ENCODE assay signal across 1 cellular context in the genomic region with DNA sequence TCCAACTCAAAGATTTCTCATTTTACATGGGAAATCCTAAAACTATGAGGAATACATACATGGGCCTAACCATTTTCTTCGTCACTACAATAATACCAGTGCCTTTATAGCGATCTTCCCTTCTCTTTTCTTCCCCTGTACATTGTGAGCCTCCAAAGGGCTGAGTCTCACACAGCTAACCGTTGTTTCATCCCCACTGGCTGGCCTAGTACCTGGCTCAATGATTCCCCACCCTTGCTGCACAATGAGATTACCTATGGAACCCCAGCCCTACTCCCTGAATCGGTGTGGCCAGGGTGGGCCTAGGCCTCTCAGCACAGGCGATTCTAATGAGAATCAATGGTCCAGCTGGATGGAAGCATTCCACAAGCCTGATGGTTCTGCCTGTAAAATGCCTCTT.
TF ChIP-seq lines count a peak whose summit lies in the region.

No MANE protein-coding gene starts in this region.

TF ChIP-seq in A549, 52 proteins besides CTCF, POLR2A, EP300 and RAD21 (continued from another document):
- TF ChIP-seq ELK1 (IDR thresholded peaks at IDR 0.05; ENCODE audit: low read depth, low read length), result no peak
- TF ChIP-seq HMGXB4 (CRISPR knock-in tag; IDR thresholded peaks at IDR 0.05; ENCODE audit: borderline replicate concordance), result no peak
- no peak for TF ChIP-seq GATA3 (IDR thresholded peaks at IDR 0.05; ENCODE audit: borderline replicate concordance)
- TF ChIP-seq, protein P1, sequence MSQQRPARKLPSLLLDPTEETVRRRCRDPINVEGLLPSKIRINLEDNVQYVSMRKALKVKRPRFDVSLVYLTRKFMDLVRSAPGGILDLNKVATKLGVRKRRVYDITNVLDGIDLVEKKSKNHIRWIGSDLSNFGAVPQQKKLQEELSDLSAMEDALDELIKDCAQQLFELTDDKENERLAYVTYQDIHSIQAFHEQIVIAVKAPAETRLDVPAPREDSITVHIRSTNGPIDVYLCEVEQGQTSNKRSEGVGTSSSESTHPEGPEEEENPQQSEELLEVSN (IDR thresholded peaks at IDR 0.05; ENCODE audit: borderline replicate concordance, low read depth), result no peak
- TF ChIP-seq, protein P2, sequence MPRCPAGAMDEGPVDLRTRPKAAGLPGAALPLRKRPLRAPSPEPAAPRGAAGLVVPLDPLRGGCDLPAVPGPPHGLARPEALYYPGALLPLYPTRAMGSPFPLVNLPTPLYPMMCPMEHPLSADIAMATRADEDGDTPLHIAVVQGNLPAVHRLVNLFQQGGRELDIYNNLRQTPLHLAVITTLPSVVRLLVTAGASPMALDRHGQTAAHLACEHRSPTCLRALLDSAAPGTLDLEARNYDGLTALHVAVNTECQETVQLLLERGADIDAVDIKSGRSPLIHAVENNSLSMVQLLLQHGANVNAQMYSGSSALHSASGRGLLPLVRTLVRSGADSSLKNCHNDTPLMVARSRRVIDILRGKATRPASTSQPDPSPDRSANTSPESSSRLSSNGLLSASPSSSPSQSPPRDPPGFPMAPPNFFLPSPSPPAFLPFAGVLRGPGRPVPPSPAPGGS (IDR thresholded peaks at IDR 0.05), result no peak
- no peak for TF ChIP-seq HOXB5 (CRISPR knock-in tag; IDR thresholded peaks at IDR 0.05)
- TF ChIP-seq MAZ (IDR thresholded peaks at IDR 0.05; ENCODE audit: borderline replicate concordance, low read depth, low read length), result no peak
- no peak for TF ChIP-seq ESRRA (IDR thresholded peaks at IDR 0.05; ENCODE audit: borderline replicate concordance, low read length)
- no peak for TF ChIP-seq JUNB (IDR thresholded peaks at IDR 0.05)
- TF ChIP-seq HOXA7 (CRISPR knock-in tag; IDR thresholded peaks at IDR 0.05), result no peak
